8 cellular contexts compared by ENCODE assay signal in the genomic region with DNA sequence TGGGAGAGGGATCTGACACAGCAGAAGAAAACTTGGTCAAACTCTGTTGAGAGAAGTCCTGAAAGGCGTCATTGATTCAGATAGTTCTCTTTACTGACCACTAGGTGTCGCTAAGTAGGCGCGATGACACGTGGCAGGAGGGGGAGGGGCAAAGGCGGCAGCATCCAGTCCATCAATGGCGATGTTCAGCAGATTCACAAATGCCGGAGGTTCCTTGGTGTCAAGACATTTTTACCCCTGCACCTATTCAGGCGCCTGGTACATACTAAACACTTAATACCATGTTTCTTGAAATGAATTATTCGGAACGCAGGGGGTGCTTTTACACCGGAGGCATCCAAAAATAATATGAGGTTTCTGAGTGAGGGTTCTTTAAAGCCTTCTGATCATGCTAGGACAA. TPM values are rescaled to one million over a fixed set of nuclear protein-coding genes. Genes with fewer than 3 reads are reported as not detected.
DNase-seq lines count a peak whose midpoint lies in the region; ATAC-seq, FAIRE-seq and TF ChIP-seq lines count a peak whose summit lies in the region.

No MANE protein-coding gene starts in this region.

- WGBS in transverse colon (ENCODE audit: low coverage in 1 of 2), 2 donors: 20 to 22% methylated on average over 3 to 12 of the region's 12 CpGs

- intact Hi-C loops in activated T-helper 1 cell treated with anti-CD3 and anti-CD28 coated beads, Interleukin-12 subunit alpha, Interleukin-12 subunit beta, Interleukin-2, Interleukin-4 antibody, amounts not matched to agents 30 ng/mL and 10 ng/mL and 1 ng/mL, durations not matched to agents 14 hours and 24 hours and 36 hours (cut with micrococcal nuclease): loop anchor here (1.0 to 10.0 kb wide), 7 partner anchors 9 to 240 kb away; a partner anchor contains a TSS
- intact Hi-C loops in transverse colon (cut with DNase I; ENCODE audit: low total_unique reads): no loop called here

- in situ Hi-C loops in transverse colon (cut with MboI; ENCODE audit: low pct_ligation_motif_present in 1 of 4, low pct_unique_long_range_greater_than_20kb in 1 of 4, low sequenced_read_pairs in 3 of 4): loop anchor here in 1 of 4 donors (5.0 kb wide), 1 partner anchor 80 kb away; no protein-coding TSS in a partner anchor

- TF ChIP-seq CTCF in D721Med (IDR thresholded peaks at IDR 0.05; ENCODE audit: insufficient read depth, missing control alignments) (peak; percentile 88), KMS-11 (conservative IDR thresholded peaks at IDR 0.05; ENCODE audit: low read depth, low read length) (peak; percentile 96), osteocyte (IDR thresholded peaks at IDR 0.05) (peak; percentile 66), transverse colon (IDR thresholded peaks at IDR 0.05) (peak; percentile 74 to 82 (median 77))

- peak overlapping the region; percentile 36 for H3K27ac Mint-ChIP-seq in activated T-helper 1 cell treated with anti-CD3 and anti-CD28 coated beads, Interleukin-12 subunit alpha, Interleukin-12 subunit beta, Interleukin-2, Interleukin-4 antibody, amounts not matched to agents 30 ng/mL and 10 ng/mL and 1 ng/mL, durations not matched to agents 14 hours and 24 hours and 36 hours
- no peak overlapping the region for H3K27ac Mint-ChIP-seq in osteocyte (ENCODE audit: unreplicated experiment)

- H3K36me3 Mint-ChIP-seq in activated T-helper 1 cell treated with anti-CD3 and anti-CD28 coated beads, Interleukin-12 subunit alpha, Interleukin-12 subunit beta, Interleukin-2, Interleukin-4 antibody, amounts not matched to agents 30 ng/mL and 10 ng/mL and 1 ng/mL, durations not matched to agents 14 hours and 24 hours and 36 hours (ENCODE audit: low read depth): no peaks in the 10 kb centered on the region
- H3K36me3 Mint-ChIP-seq in osteocyte (ENCODE audit: unreplicated experiment): no peaks in the 10 kb centered on the region

- H3K27ac ChIP-seq in KMS-11 (peak overlapping the region; percentile 40), transverse colon (peak overlapping the region in 1 of 4 donors; percentile 11)

- no peaks in the 10 kb centered on the region for H4K20me1 ChIP-seq in KMS-11 (ENCODE audit: insufficient read depth)

- no peaks in the 10 kb centered on the region for H3K9me3 ChIP-seq in transverse colon

- H3K27me3 ChIP-seq in KMS-11 (ENCODE audit: insufficient read depth, low read depth) (no peaks in the 10 kb centered on the region), transverse colon (no peaks in the 10 kb centered on the region)

- FAIRE-seq in D721Med (lab: Jason Lieb, UNC) (no peak), frontal cortex (lab: Jason Lieb, UNC) (no peak)

- H3K9ac ChIP-seq in KMS-11: peak overlapping the region; percentile 37; the same call in 1 of the 2 replicates

- no peaks in the 10 kb centered on the region for H3K9me3 Mint-ChIP-seq in activated T-helper 1 cell treated with anti-CD3 and anti-CD28 coated beads, Interleukin-12 subunit alpha, Interleukin-12 subunit beta, Interleukin-2, Interleukin-4 antibody, amounts not matched to agents 30 ng/mL and 10 ng/mL and 1 ng/mL, durations not matched to agents 14 hours and 24 hours and 36 hours
- peaks cover 4% of the 10 kb centered on the region for H3K9me3 Mint-ChIP-seq in osteocyte (ENCODE audit: unreplicated experiment)

- H3K36me3 ChIP-seq in KMS-11 (ENCODE audit: insufficient read depth): no peaks in the 10 kb centered on the region
- H3K36me3 ChIP-seq in transverse colon: no peaks in the 10 kb centered on the region

- peak; percentile 46 for ATAC-seq in GM21528 (IDR thresholded peaks at IDR 0.05; ENCODE audit: low FRiP score, unreplicated experiment)

- no peak for TF ChIP-seq EP300 in transverse colon (IDR thresholded peaks at IDR 0.05; ENCODE audit: low read depth)

- H3K4me2 ChIP-seq in KMS-11: peak overlapping the region; percentile 68

- no peaks in the 10 kb centered on the region for H3K79me2 ChIP-seq in KMS-11 (ENCODE audit: insufficient read depth, low read depth)

- H3K4me3 ChIP-seq in KMS-11 (IDR thresholded peaks at IDR 0.05; ENCODE audit: insufficient read depth, low read depth, low read length): no peak overlapping the region
- no peak overlapping the region for H3K4me3 ChIP-seq in transverse colon

- DNase-seq in D721Med (ENCODE audit: insufficient read length, low spot score) (no peak), frontal cortex (ENCODE audit: low spot score in 2 of 2) (peak; percentile 13 to 36), osteocyte (ENCODE audit: extremely low spot score, unreplicated experiment) (no peak), transverse colon (peak; percentile 81)
- DNase-seq in activated T-helper 1 cell treated with anti-CD3 and anti-CD28 coated beads, Interleukin-12 subunit alpha, Interleukin-12 subunit beta, Interleukin-2, Interleukin-4 antibody, amounts not matched to agents 30 ng/mL and 10 ng/mL and 1 ng/mL, durations not matched to agents 14 hours and 24 hours and 36 hours (ENCODE audit: low spot score): peak; percentile 65

- peak overlapping the region; percentile 32 for H3K4me3 Mint-ChIP-seq in activated T-helper 1 cell treated with anti-CD3 and anti-CD28 coated beads, Interleukin-12 subunit alpha, Interleukin-12 subunit beta, Interleukin-2, Interleukin-4 antibody, amounts not matched to agents 30 ng/mL and 10 ng/mL and 1 ng/mL, durations not matched to agents 14 hours and 24 hours and 36 hours
- no peak overlapping the region for H3K4me3 Mint-ChIP-seq in osteocyte (ENCODE audit: unreplicated experiment)

- H3K4me1 Mint-ChIP-seq in activated T-helper 1 cell treated with anti-CD3 and anti-CD28 coated beads, Interleukin-12 subunit alpha, Interleukin-12 subunit beta, Interleukin-2, Interleukin-4 antibody, amounts not matched to agents 30 ng/mL and 10 ng/mL and 1 ng/mL, durations not matched to agents 14 hours and 24 hours and 36 hours (ENCODE audit: low read depth): peaks cover 26% of the 10 kb centered on the region
- peaks cover 2% of the 10 kb centered on the region for H3K4me1 Mint-ChIP-seq in osteocyte (ENCODE audit: unreplicated experiment)

- H2AFZ ChIP-seq in KMS-11 (ENCODE audit: low read depth): peak overlapping the region; percentile 96

- peak; percentile 52 for TF ChIP-seq POLR2A in Raji (IDR thresholded peaks at IDR 0.05; ENCODE audit: insufficient read depth, low read depth, low read length)
- no peak for TF ChIP-seq POLR2A in transverse colon (IDR thresholded peaks at IDR 0.05)

- peaks cover 38% of the 10 kb centered on the region for H3K4me1 ChIP-seq in KMS-11 (ENCODE audit: low read depth, poor library complexity, severe bottlenecking)
- no peaks in the 10 kb centered on the region for H3K4me1 ChIP-seq in transverse colon

- H3K27me3 Mint-ChIP-seq in activated T-helper 1 cell treated with anti-CD3 and anti-CD28 coated beads, Interleukin-12 subunit alpha, Interleukin-12 subunit beta, Interleukin-2, Interleukin-4 antibody, amounts not matched to agents 30 ng/mL and 10 ng/mL and 1 ng/mL, durations not matched to agents 14 hours and 24 hours and 36 hours (ENCODE audit: insufficient read depth): peaks cover 12% of the 10 kb centered on the region
- H3K27me3 Mint-ChIP-seq in osteocyte (ENCODE audit: unreplicated experiment): no peaks in the 10 kb centered on the region

RNA-seq across cellular contexts. Expression of a gene that starts 3.0 kb away (rescaled TPM):
- total RNA-seq in activated T-helper 1 cell treated with anti-CD3 and anti-CD28 coated beads, Interleukin-12 subunit alpha, Interleukin-12 subunit beta, Interleukin-2, Interleukin-4 antibody, amounts not matched to agents 30 ng/mL and 10 ng/mL and 1 ng/mL, durations not matched to agents 14 hours and 24 hours and 36 hours: 3.2 TPM in 2 replicates
- total RNA-seq in frontal cortex: 1.6 TPM
- total RNA-seq in osteocyte: 0.19 TPM in 1 of 2 replicates, not detected in the other
- 1 to 10 TPM in 3 of 4 donors, not detected in 1; 3.0 to 5.2 (median 4.6) TPM for total RNA-seq in transverse colon

RNA-seq across cellular contexts. Expression of a gene that starts 42.3 kb away (rescaled TPM):
- not detected in 2 replicates for total RNA-seq in activated T-helper 1 cell treated with anti-CD3 and anti-CD28 coated beads, Interleukin-12 subunit alpha, Interleukin-12 subunit beta, Interleukin-2, Interleukin-4 antibody, amounts not matched to agents 30 ng/mL and 10 ng/mL and 1 ng/mL, durations not matched to agents 14 hours and 24 hours and 36 hours
- total RNA-seq in frontal cortex: 73.8 TPM
- 33.9 and 35.9 TPM in 2 replicates for total RNA-seq in osteocyte
- 10 to 100 TPM in 1 of 4 donors, 1 to 10 TPM in 2, not detected in 1; 1.4 to 11.6 (median 7.6) TPM for total RNA-seq in transverse colon

Comparison
In these comparisons a context has a peak if more than half of its experiments do, and no peak if none do; other contexts are left out.
1. DNase-seq: peak in activated T-helper 1 cell treated with anti-CD3 and anti-CD28 coated beads, Interleukin-12 subunit alpha, Interleukin-12 subunit beta, Interleukin-2, Interleukin-4 antibody, amounts not matched to agents 30 ng/mL and 10 ng/mL and 1 ng/mL, durations not matched to agents 14 hours and 24 hours and 36 hours (single experiment), frontal cortex (2 of 2) and transverse colon (single experiment); none in D721Med (single experiment) and osteocyte (single experiment).
2. Peak in every context shown above with its lines, with median percentiles within 50 percentile points of each other: CTCF ChIP-seq.